In the genomic region with DNA sequence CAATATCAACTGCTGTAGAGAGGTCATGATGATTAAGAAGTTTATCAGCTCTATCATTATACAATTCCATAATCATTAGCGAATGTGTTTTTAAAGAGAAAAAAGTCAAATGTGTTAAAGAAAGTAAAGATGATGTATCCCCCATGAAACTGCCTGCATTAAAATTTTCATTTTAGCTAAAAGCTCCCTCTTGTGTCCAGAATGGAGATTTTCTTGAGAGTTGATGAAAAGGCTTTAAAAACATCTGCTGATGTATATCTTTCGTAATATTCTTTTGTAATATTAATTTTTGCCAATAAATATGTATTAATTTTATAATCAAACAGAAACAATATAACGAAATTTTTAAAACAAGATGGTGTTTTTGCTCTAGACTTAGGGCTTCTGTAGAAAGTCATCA, we compare ENCODE assay signal across 13 cellular contexts. TPM values are rescaled to one million over a fixed set of nuclear protein-coding genes. Genes with fewer than 3 reads are reported as not detected.
DNase-seq lines count a peak whose midpoint lies in the region; ATAC-seq and TF ChIP-seq lines count a peak whose summit lies in the region.
"Had no signal": no experiment of that assay in that cellular context is flagged by ENCODE, and none has a peak within 500 bp of the region (broad histone marks: within the 10 kb centered on the region; RNA-seq: fewer than 3 reads in every experiment).

No MANE protein-coding gene starts in this region.

- H3K9me3 ChIP-seq in osteoblast (ENCODE audit: low read depth, low read length): no peaks in the 10 kb centered on the region
- no peaks in the 10 kb centered on the region for H3K9me3 ChIP-seq in trophoblast cell (ENCODE audit: insufficient read depth, low read depth, low read length)

- DNase-seq in NCI-H2171 treated with DMSO at 0.1 percent for 48 hours (lab: John Stamatoyannopoulos, UW): peak; percentile 3
- no peak for DNase-seq in NCI-H2171 (lab: John Stamatoyannopoulos, UW)
- DNase-seq in osteoblast (ENCODE audit: insufficient read length, low spot score, missing footprints): peak; percentile 29
- no peak for DNase-seq in trophoblast cell
- no peak for DNase-seq in cerebellar nuclear complex (lab: John Stamatoyannopoulos, UW)
- DNase-seq: NCI-H526 treated with DMSO at 0.1 percent for 48 hours, T-helper 9 cell had no signal

- no peak overlapping the region for H3K4ac ChIP-seq in trophoblast cell (ENCODE audit: low read depth, low read length)

- TF ChIP-seq CTCF in LNCAP (IDR thresholded peaks at IDR 0.05): peak; percentile 38
- TF ChIP-seq CTCF in brain (conservative IDR thresholded peaks at IDR 0.05): peak; percentile 37 to 66
- TF ChIP-seq CTCF in osteoblast (IDR thresholded peaks at IDR 0.05; ENCODE audit: extremely low read depth, low read depth, low read length): peak; percentile 49

- no peaks in the 10 kb centered on the region for H3K36me3 Mint-ChIP-seq in brain

- no peaks in the 10 kb centered on the region for H3K36me3 ChIP-seq in osteoblast (ENCODE audit: insufficient read depth, low read length)
- H3K36me3 ChIP-seq in trophoblast cell (ENCODE audit: control insufficient read depth in 1 of 2, insufficient read depth in 2 of 2, low read length in 2 of 2): no peaks in the 10 kb centered on the region

- no peak overlapping the region for H3K14ac ChIP-seq in trophoblast cell (ENCODE audit: low read length)

- H3K79me2 ChIP-seq in osteoblast (ENCODE audit: insufficient read depth, low read length) (no peaks in the 10 kb centered on the region), trophoblast cell (ENCODE audit: control insufficient read depth, insufficient read depth, low read length, poor library complexity) (no peaks in the 10 kb centered on the region)
- H3K79me2 ChIP-seq: parathyroid adenoma had no signal

- H3K4me1 Mint-ChIP-seq in brain: peaks cover 5% of the 10 kb centered on the region

- H2BK5ac ChIP-seq in trophoblast cell (ENCODE audit: low read depth, low read length, poor library complexity): no peak overlapping the region

- no peak overlapping the region for H2AK5ac ChIP-seq in trophoblast cell (ENCODE audit: low read length)

- no peak overlapping the region for H4K12ac ChIP-seq in trophoblast cell (ENCODE audit: low read depth, low read length)

- peaks cover 13% of the 10 kb centered on the region for H3K27me3 ChIP-seq in osteoblast (ENCODE audit: insufficient read depth, low read length)
- H3K27me3 ChIP-seq in trophoblast cell (ENCODE audit: insufficient read depth, low read length): no peaks in the 10 kb centered on the region

- no peak overlapping the region for H3K23ac ChIP-seq in trophoblast cell (ENCODE audit: low read length)

- no peak overlapping the region for H4K8ac ChIP-seq in trophoblast cell (ENCODE audit: low read depth, low read length)

- H3K79me1 ChIP-seq in trophoblast cell (ENCODE audit: low read length): no peaks in the 10 kb centered on the region

- H3K4me1 ChIP-seq in osteoblast (ENCODE audit: insufficient read depth, low read length) (no peaks in the 10 kb centered on the region), trophoblast cell (ENCODE audit: control insufficient read depth in 1 of 2, insufficient read depth in 2 of 2, low read length in 2 of 2) (peaks cover 0 to 6% of the 10 kb centered on the region in 2 experiments)
- H3K4me1 ChIP-seq: parathyroid adenoma had no signal

- H3K4me3 ChIP-seq in osteoblast (ENCODE audit: insufficient read depth, low read length): no peak overlapping the region
- no peak overlapping the region for H3K4me3 ChIP-seq in trophoblast cell (ENCODE audit: low read depth, low read length)

- H3K4me2 ChIP-seq in osteoblast (ENCODE audit: insufficient read depth, low read length) (no peak overlapping the region), trophoblast cell (ENCODE audit: low read length) (no peak overlapping the region)

- no peak for ATAC-seq in HG03139 (IDR thresholded peaks at IDR 0.05; ENCODE audit: unreplicated experiment)
- ATAC-seq: esophagus mucosa, left lobe of liver had no signal

- no CpG with 5 or more reads among the region's 3 CpGs for WGBS in trophoblast cell (ENCODE audit: extremely low coverage, insufficient coverage, insufficient read length)

- H4K20me1 ChIP-seq in osteoblast (ENCODE audit: insufficient read depth, low read length): no peaks in the 10 kb centered on the region

- no peak overlapping the region for H2BK12ac ChIP-seq in trophoblast cell (ENCODE audit: low read length)

- H3K27me3 Mint-ChIP-seq in brain: peaks cover 3% of the 10 kb centered on the region

- H3K9ac ChIP-seq in trophoblast cell (ENCODE audit: low read length): no peak overlapping the region
- H3K9ac ChIP-seq: parathyroid adenoma had no signal

- H2BK120ac ChIP-seq in trophoblast cell (ENCODE audit: insufficient read depth, low read length, poor library complexity): no peak overlapping the region

- H2AFZ ChIP-seq in osteoblast (ENCODE audit: low read length): no peak overlapping the region
- no peak overlapping the region for H2AFZ ChIP-seq in trophoblast cell (ENCODE audit: insufficient read depth, low read length, poor library complexity)
- H2AFZ ChIP-seq: parathyroid adenoma had no signal

- H3K27ac ChIP-seq in osteoblast (ENCODE audit: low read depth, low read length) (no peak overlapping the region), trophoblast cell (ENCODE audit: low read depth, low read length) (no peak overlapping the region)
- H3K27ac ChIP-seq: parathyroid adenoma had no signal

- H3K4me3 Mint-ChIP-seq in brain: no peak overlapping the region

- H3K18ac ChIP-seq in trophoblast cell (ENCODE audit: low read length): no peak overlapping the region

- H4K91ac ChIP-seq in trophoblast cell (ENCODE audit: low read depth, low read length): no peak overlapping the region

- peaks cover 0 to 5% (median 0%) of the 10 kb centered on the region in 5 experiments for H3K9me3 Mint-ChIP-seq in brain

- H3K27ac Mint-ChIP-seq in brain: no peak overlapping the region

RNA-seq across cellular contexts. Expression of gene LHFPL1, which starts 52.1 kb away (rescaled TPM):
- polyA plus RNA-seq in brain (ENCODE audit: insufficient read depth, low read depth, low replicate concordance): 0.32 TPM
- total RNA-seq in osteoblast: not detected in 2 replicates
- polyA plus RNA-seq in trophoblast cell (2013): 0.11 and 0.18 TPM in 2 replicates
- total RNA-seq: left lobe of liver had no signal

Comparison
In these comparisons a context has a peak if more than half of its experiments do, and no peak if none do; other contexts are left out.
1. DNase-seq: peak in NCI-H2171 treated with DMSO at 0.1 percent for 48 hours (single experiment) and osteoblast (single experiment); none in NCI-H2171 (single experiment), trophoblast cell (0 of 2) and cerebellar nuclear complex (0 of 2).
2. Peak in every context shown above with its lines, with median percentiles within 50 percentile points of each other: CTCF ChIP-seq.